In genomic region chr9:115596743-115597080, GRCh38 we compare ENCODE assay signal across 22 cellular contexts.
DNase-seq lines count a peak whose midpoint lies in the region; ATAC-seq and TF ChIP-seq lines count a peak whose summit lies in the region.
"Had no signal": no experiment of that assay in that cellular context is flagged by ENCODE, and none has a peak within 500 bp of the region (broad histone marks: within the 10 kb centered on the region; RNA-seq: fewer than 3 reads in every experiment).

No MANE protein-coding gene starts in this region.

- H3K36me3 ChIP-seq in ACC112 (ENCODE audit: insufficient read depth, low read length) (no peaks in the 10 kb centered on the region; the same call in 1 of the 2 replicates), Panc1 (ENCODE audit: control insufficient read depth, insufficient read depth, low read length) (no peaks in the 10 kb centered on the region)
- H3K36me3 ChIP-seq: tibial nerve had no signal

- no peaks in the 10 kb centered on the region for H3K9me3 Mint-ChIP-seq in nephron
- H3K9me3 Mint-ChIP-seq: CD8-positive, alpha-beta memory T cell; IgD-negative memory B cell; T-helper 2 cell treated with Interferon-gamma antibody and Interleukin-4, amounts not matched to agents 5 μg/mL and 100 μg/mL, for 36 hours had no signal

- POLR2A ChIA-PET in Panc1 (lab: Charles Lee) = no interaction called here

- H3K27ac ChIP-seq in ACC112 (ENCODE audit: low read depth, low read length) = peak overlapping the region; percentile 98
- peak overlapping the region; percentile 90 for H3K27ac ChIP-seq in Panc1 (ENCODE audit: low read length)

- H3K27me3 Mint-ChIP-seq in nephron (ENCODE audit: low read depth) = peaks cover 2% of the 10 kb centered on the region

- intact Hi-C loops in Panc1 (cut with micrococcal nuclease; ENCODE audit: unreplicated experiment) = loop anchor here (5.0 to 10.0 kb wide), 2 partner anchors 558 to 1066 kb away; partner anchors contain the start of gene PAPPA

- TF ChIP-seq CTCF in Panc1 (IDR thresholded peaks at IDR 0.05) (no peak), choroid plexus epithelial cell (conservative IDR thresholded peaks at IDR 0.05; ENCODE audit: low read depth, low read length) (no peak), nephron (IDR thresholded peaks at IDR 0.05; ENCODE audit: unreplicated experiment in 3 of 3) (no peak)

- H2AFZ ChIP-seq in ACC112 (ENCODE audit: low read length, unreplicated experiment) = no peak overlapping the region

- H3K36me3 Mint-ChIP-seq in nephron (ENCODE audit: low read depth) = no peaks in the 10 kb centered on the region
- H3K36me3 Mint-ChIP-seq: activated CD8-positive, alpha-beta memory T cell treated with anti-CD3 and anti-CD28 coated beads, Interleukin-2, amount 10 ng/mL, durations not matched to agents 7 days and 5 days; CD8-positive, alpha-beta memory T cell; IgD-negative memory B cell had no signal

- peaks cover 27% of the 10 kb centered on the region for H3K4me1 Mint-ChIP-seq in nephron
- H3K4me1 Mint-ChIP-seq: activated CD8-positive, alpha-beta memory T cell treated with anti-CD3 and anti-CD28 coated beads, Interleukin-2, amount 10 ng/mL, durations not matched to agents 7 days and 5 days; CD8-positive, alpha-beta memory T cell; IgD-negative memory B cell had no signal

- H3K4me1 ChIP-seq in ACC112 (ENCODE audit: control insufficient read depth, insufficient read depth, low read length, unreplicated experiment) = peaks cover 70% of the 10 kb centered on the region
- H3K4me1 ChIP-seq in Panc1 (ENCODE audit: control insufficient read depth, insufficient read depth, low read length) = peaks cover 13% of the 10 kb centered on the region

- H3K4me3 ChIP-seq in ACC112 (ENCODE audit: low read depth, low read length) = peak overlapping the region; percentile 75
- peak overlapping the region; percentile 19 to 30; a peak in 2 of 4 replicates for H3K4me3 ChIP-seq in Panc1 (ENCODE audit: low read depth in 2 of 2, low read length in 2 of 2)
- H3K4me3 ChIP-seq in choroid plexus epithelial cell (ENCODE audit: low read depth, low read length) = peak overlapping the region; percentile 55

- peak overlapping the region; percentile 29 to 65 (median 36) for H3K4me3 Mint-ChIP-seq in nephron
- H3K4me3 Mint-ChIP-seq: activated CD8-positive, alpha-beta memory T cell treated with anti-CD3 and anti-CD28 coated beads, Interleukin-2, amount 10 ng/mL, durations not matched to agents 7 days and 5 days; CD8-positive, alpha-beta memory T cell; IgD-negative memory B cell; T-helper 2 cell treated with Interferon-gamma antibody and Interleukin-4, amounts not matched to agents 5 μg/mL and 100 μg/mL, for 36 hours had no signal

- peaks cover 12% of the 10 kb centered on the region for H3K79me2 ChIP-seq in ACC112 (ENCODE audit: control insufficient read depth, insufficient read depth, low read length, unreplicated experiment)

- H3K27ac Mint-ChIP-seq in nephron = peak overlapping the region; percentile 70 to 86 (median 81)
- H3K27ac Mint-ChIP-seq: activated CD8-positive, alpha-beta memory T cell treated with anti-CD3 and anti-CD28 coated beads, Interleukin-2, amount 10 ng/mL, durations not matched to agents 7 days and 5 days; CD8-positive, alpha-beta memory T cell; IgD-negative memory B cell; T-helper 2 cell treated with Interferon-gamma antibody and Interleukin-4, amounts not matched to agents 5 μg/mL and 100 μg/mL, for 36 hours had no signal

- DNase-seq in Panc1 (ENCODE audit: low read depth, low spot score) (no peak), choroid plexus epithelial cell (ENCODE audit: low read depth) (no peak), NCI-H82 (lab: John Stamatoyannopoulos, UW) (no peak), NCI-H446 (lab: John Stamatoyannopoulos, UW) (no peak), NCI-H128 (lab: John Stamatoyannopoulos, UW; ENCODE audit: unreplicated experiment) (no peak), DMS 273 treated with DMSO at 0.1 percent for 48 hours (lab: John Stamatoyannopoulos, UW) (no peak)
- DNase-seq: activated CD4-positive, CD25-positive, alpha-beta regulatory T cell treated with anti-CD3 and anti-CD28 coated beads, Interleukin-2, amount 50 U/mL, for 72 hours; activated CD8-positive, alpha-beta memory T cell treated with anti-CD3 and anti-CD28 coated beads, Interleukin-2, amount 10 ng/mL, durations not matched to agents 7 days and 5 days; CD8-positive, alpha-beta memory T cell; DMS79 treated with DMSO at 0.1 percent for 48 hours; foreskin melanocyte; H7; midbrain; NCI-H2081; NCI-H526; SHP77 treated with DMSO at 0.1 percent for 48 hours; stimulated activated naive CD4-positive, alpha-beta T cell had no signal

- in situ Hi-C loops in Panc1 (cut with HindIII; ENCODE audit: low pct_unique_long_range_greater_than_20kb, low sequenced_read_pairs) = no loop called here

- CTCF ChIA-PET in Panc1 (lab: Charles Lee) = no interaction called here

- BruUV-seq in Panc1 (replicated peaks; lab: Mats Ljungman, UMichigan) = no TSS peak

- H3K27me3 ChIP-seq in ACC112 (ENCODE audit: insufficient read depth, low read length) (no peaks in the 10 kb centered on the region), Panc1 (ENCODE audit: control insufficient read depth, insufficient read depth, low read length) (no peaks in the 10 kb centered on the region)
- H3K27me3 ChIP-seq: tibial nerve had no signal

- peak; percentile 69 for ATAC-seq in Panc1
- ATAC-seq: activated CD8-positive, alpha-beta memory T cell treated with anti-CD3 and anti-CD28 coated beads, Interleukin-2, amount 10 ng/mL, durations not matched to agents 7 days and 5 days had no signal

- H3K9me3 ChIP-seq in Panc1 (ENCODE audit: control insufficient read depth, insufficient read depth, low read depth, low read length) = no peaks in the 10 kb centered on the region
- H3K9me3 ChIP-seq: tibial nerve had no signal

Comparison
In these comparisons a context has a peak if more than half of its experiments do, and no peak if none do; other contexts are left out.
1. H3K4me3 ChIP-seq: peak in every context shown above with its lines; median percentile 75 in ACC112; 55 in choroid plexus epithelial cell; 24 in Panc1.